Comparison of ENCODE assay signal across 11 cellular contexts in genomic region chr11:13354335-13354734, GRCh38.
A peak's percentile ranks its signal among the peaks of the same experiment; 100 is the strongest.
DNase-seq lines count a peak whose midpoint lies in the region; ATAC-seq, FAIRE-seq and TF ChIP-seq lines count a peak whose summit lies in the region.
"Had no signal": no experiment of that assay in that cellular context is flagged by ENCODE, and none has a peak within 500 bp of the region (broad histone marks: within the 10 kb centered on the region; RNA-seq: fewer than 3 reads in every experiment).

No MANE protein-coding gene starts in this region.

- FAIRE-seq in GM12878 (lab: Jason Lieb, UNC): peak; percentile 7

- H2AFZ ChIP-seq in KMS-11 (ENCODE audit: low read depth) (no peak overlapping the region), GM12878 (ENCODE audit: control insufficient read depth, low read depth, low read length) (no peak overlapping the region)

- ATAC-seq in GM12878: peak; percentile 22; the same call in 2 of the 3 replicates
- no peak for ATAC-seq in GM21360 (IDR thresholded peaks at IDR 0.05; ENCODE audit: unreplicated experiment)

- H3K4me1 Mint-ChIP-seq in T-helper 2 cell treated with Interferon-gamma antibody and Interleukin-4, amounts not matched to agents 5 μg/mL and 100 μg/mL, for 36 hours (ENCODE audit: low read depth): no peaks in the 10 kb centered on the region

- 69% methylated on average over 6 of the region's 6 CpGs for WGBS in GM12878 (ENCODE audit: insufficient coverage, insufficient replicate concordance, low lambda C conversion rate, missing lambda C conversion rate)

- BruUV-seq in GM12878 (replicated peaks; lab: Mats Ljungman, UMichigan): no TSS peak

- H3K27me3 ChIP-seq in KMS-11 (ENCODE audit: insufficient read depth, low read depth) (no peaks in the 10 kb centered on the region), GM12878 (replicated peaks in 1 of 2; ENCODE audit: control insufficient read depth in 2 of 2, insufficient read depth in 2 of 2, low read length in 1 of 2) (no peaks in the 10 kb centered on the region)
- H3K27me3 ChIP-seq: sigmoid colon had no signal

- intact Hi-C loops in GM12878 (cut with micrococcal nuclease; ENCODE audit: unreplicated experiment): no loop called here

- TF ChIP-seq POLR2A in GM12878 (IDR thresholded peaks at IDR 0.05; ENCODE audit: low read depth, low read length): no peak

- H3K27me3 Mint-ChIP-seq in T-helper 2 cell treated with Interferon-gamma antibody and Interleukin-4, amounts not matched to agents 5 μg/mL and 100 μg/mL, for 36 hours (ENCODE audit: low read depth): no peaks in the 10 kb centered on the region

- TF ChIP-seq CTCF in KMS-11 (conservative IDR thresholded peaks at IDR 0.05; ENCODE audit: low read depth, low read length) (peak; percentile 22; the same call in 1 of the 2 replicates), GM12878 (IDR thresholded peaks at IDR 0.05 in 2 of 3, conservative IDR thresholded peaks at IDR 0.05 in 1 of 3; ENCODE audit: control insufficient read depth in 2 of 3, extremely low read depth in 1 of 3, insufficient read depth in 1 of 3, low read depth in 3 of 3, low read length in 3 of 3) (peak; percentile 23 to 30 (median 29); a peak in 4 of 6 replicates)

- CTCF ChIA-PET in GM12878 (lab: Yijun Ruan, JAX): interaction anchor here (0.7 to 2.5 kb wide), 12 partner anchors 9 to 981 kb away, joined by 3 to 12 read pairs (median 3); no protein-coding TSS in a partner anchor

- no peak overlapping the region for H3K4me3 Mint-ChIP-seq in T-helper 2 cell treated with Interferon-gamma antibody and Interleukin-4, amounts not matched to agents 5 μg/mL and 100 μg/mL, for 36 hours

- H3K27ac Mint-ChIP-seq in T-helper 2 cell treated with Interferon-gamma antibody and Interleukin-4, amounts not matched to agents 5 μg/mL and 100 μg/mL, for 36 hours: no peak overlapping the region

- RAD21 ChIA-PET in GM12878 (lab: Charles Lee; ENCODE audit: unreplicated experiment): no interaction called here

- H4K20me1 ChIP-seq in KMS-11 (ENCODE audit: insufficient read depth) (no peaks in the 10 kb centered on the region; the same call in 1 of the 2 replicates), GM12878 (ENCODE audit: control insufficient read depth, insufficient read depth) (no peaks in the 10 kb centered on the region)

- no peaks in the 10 kb centered on the region for H3K4me1 ChIP-seq in KMS-11 (ENCODE audit: low read depth, poor library complexity, severe bottlenecking)
- no peaks in the 10 kb centered on the region for H3K4me1 ChIP-seq in GM12878 (ENCODE audit: control insufficient read depth, insufficient read depth, low read length)
- H3K4me1 ChIP-seq: sigmoid colon had no signal

- in situ Hi-C loops in GM12878 (cut with MboI): no loop called here

- H3K27ac ChIP-seq in KMS-11 (no peak overlapping the region), GM12878 (ENCODE audit: control insufficient read depth, insufficient read depth) (no peak overlapping the region)
- H3K27ac ChIP-seq: sigmoid colon had no signal

- DNase-seq in ELF-1 (ENCODE audit: low read depth, low spot score) (peak; percentile 82), GM12878 (ENCODE audit: low read depth, low spot score) (no peak), lung microvascular endothelial cell (ENCODE audit: low read depth in 2 of 2) (peak; percentile 30), putamen (ENCODE audit: low spot score) (no peak)
- DNase-seq in stimulated activated naive CD4-positive, alpha-beta T cell treated with Interleukin-2 at 50 U/mL for 16 hours (lab: John Stamatoyannopoulos, UW): no peak
- DNase-seq in T-helper 2 cell treated with Interferon-gamma antibody and Interleukin-4, amounts not matched to agents 5 μg/mL and 100 μg/mL, for 36 hours (ENCODE audit: low spot score): no peak
- DNase-seq: activated effector memory CD4-positive, alpha-beta T cell treated with Interleukin-2 at 50 U/mL for 16 hours; Right ventricle myocardium superior; sigmoid colon had no signal

- H3K79me2 ChIP-seq in KMS-11 (ENCODE audit: insufficient read depth, low read depth) (no peaks in the 10 kb centered on the region), GM12878 (ENCODE audit: control insufficient read depth, insufficient read depth, low read length) (no peaks in the 10 kb centered on the region)

- POLR2A ChIA-PET in GM12878 (lab: Charles Lee): interaction anchor here (0.8 kb wide), 1 partner anchor 36 kb away, joined by 3 read pairs; no protein-coding TSS in a partner anchor

- H3K4me2 ChIP-seq in KMS-11 (no peak overlapping the region), GM12878 (ENCODE audit: control insufficient read depth, insufficient read depth) (no peak overlapping the region)

- no peak for TF ChIP-seq RAD21 in GM12878 (IDR thresholded peaks at IDR 0.05; ENCODE audit: insufficient read depth, low read depth, low read length)

- SMC1A ChIA-PET in GM12878 (lab: Charles Lee; ENCODE audit: uncharacterized antibody, unreplicated experiment): interaction anchor here (0.6 to 1.8 kb wide), 3 partner anchors 10 to 117 kb away, joined by 3 to 7 read pairs (median 3); no protein-coding TSS in a partner anchor

- H3K36me3 ChIP-seq in KMS-11 (ENCODE audit: insufficient read depth): no peaks in the 10 kb centered on the region; the same call in 1 of the 2 replicates
- peaks cover 11 to 20% of the 10 kb centered on the region in 2 experiments for H3K36me3 ChIP-seq in GM12878 (ENCODE audit: control insufficient read depth in 2 of 2, insufficient read depth in 2 of 2, low read length in 1 of 2)

- no peak overlapping the region for H3K4me3 ChIP-seq in KMS-11 (IDR thresholded peaks at IDR 0.05; ENCODE audit: insufficient read depth, low read depth, low read length)
- no peak overlapping the region for H3K4me3 ChIP-seq in GM12878
- H3K4me3 ChIP-seq: sigmoid colon had no signal

- H3K9ac ChIP-seq in KMS-11 (no peak overlapping the region), GM12878 (ENCODE audit: control insufficient read depth, insufficient read depth, low read length) (no peak overlapping the region)

- no peaks in the 10 kb centered on the region for H3K9me3 ChIP-seq in GM12878 (replicated peaks; ENCODE audit: control insufficient read depth, insufficient read depth, low read length)
- H3K9me3 ChIP-seq: sigmoid colon had no signal

- no peaks in the 10 kb centered on the region for H3K9me3 Mint-ChIP-seq in T-helper 2 cell treated with Interferon-gamma antibody and Interleukin-4, amounts not matched to agents 5 μg/mL and 100 μg/mL, for 36 hours

- TF ChIP-seq EP300 in GM12878 (IDR thresholded peaks at IDR 0.05; ENCODE audit: borderline replicate concordance in 1 of 2, control insufficient read depth in 1 of 2, low read depth in 2 of 2, low read length in 2 of 2): no peak

- H3K36me3 Mint-ChIP-seq in T-helper 2 cell treated with Interferon-gamma antibody and Interleukin-4, amounts not matched to agents 5 μg/mL and 100 μg/mL, for 36 hours (ENCODE audit: low read depth): peaks cover 8% of the 10 kb centered on the region

TF ChIP-seq in GM12878, 131 proteins besides CTCF, POLR2A, EP300 and RAD21:
- TF ChIP-seq NRF1 (conservative IDR thresholded peaks at IDR 0.05; ENCODE audit: low read depth, low read length) (no peak), SIN3A (IDR thresholded peaks at IDR 0.05; ENCODE audit: low read depth, low read length) (no peak), HSF1 (IDR thresholded peaks at IDR 0.05; ENCODE audit: low read depth, low read length) (no peak), EGR1 (IDR thresholded peaks at IDR 0.05; ENCODE audit: borderline replicate concordance in 1 of 2, low read depth in 2 of 2, low read length in 2 of 2) (no peak), ETV6 (conservative IDR thresholded peaks at IDR 0.05 in 1 of 2, IDR thresholded peaks at IDR 0.05 in 1 of 2; ENCODE audit: borderline replicate concordance in 1 of 2, low read depth in 1 of 2) (no peak)

Comparison
In these comparisons a context has a peak if more than half of its experiments do, and no peak if none do; other contexts are left out.
1. DNase-seq: peak in ELF-1 (single experiment) and lung microvascular endothelial cell (2 of 2); none in GM12878 (single experiment), stimulated activated naive CD4-positive, alpha-beta T cell treated with Interleukin-2 at 50 U/mL for 16 hours (single experiment), putamen (single experiment) and T-helper 2 cell treated with Interferon-gamma antibody and Interleukin-4, amounts not matched to agents 5 μg/mL and 100 μg/mL, for 36 hours (single experiment).